Comparison of ENCODE assay signal across 15 cellular contexts in genomic region chr1:243416510-243416909, GRCh38.
A peak's percentile ranks its signal among the peaks of the same experiment; 100 is the strongest.
DNase-seq lines count a peak whose midpoint lies in the region; ATAC-seq, FAIRE-seq and TF ChIP-seq lines count a peak whose summit lies in the region.
"Had no signal": no experiment of that assay in that cellular context is flagged by ENCODE, and none has a peak within 500 bp of the region (broad histone marks: within the 10 kb centered on the region; RNA-seq: fewer than 3 reads in every experiment).

No MANE protein-coding gene starts in this region.

- H3K4me3 Mint-ChIP-seq in activated CD8-positive, alpha-beta T cell treated with anti-CD3 and anti-CD28 coated beads, Interleukin-2, amount 10 ng/mL, durations not matched to agents 7 days and 5 days: no peak overlapping the region

- DNase-seq in HepG2 (ENCODE audit: low spot score) (no peak), GF-D8 (lab: John Stamatoyannopoulos, UW) (no peak), D341Med (ENCODE audit: low spot score) (no peak), lower leg skin (ENCODE audit: low spot score in 2 of 2) (no peak), epidermal melanocyte (ENCODE audit: insufficient read length, low spot score) (no peak)
- DNase-seq in activated CD8-positive, alpha-beta T cell treated with anti-CD3 and anti-CD28 coated beads, Interleukin-2, amount 10 ng/mL, durations not matched to agents 7 days and 5 days: no peak
- DNase-seq: EL, RPMI8226, T1000 had no signal

- H3K9me3 Mint-ChIP-seq in activated CD8-positive, alpha-beta T cell treated with anti-CD3 and anti-CD28 coated beads, Interleukin-2, amount 10 ng/mL, durations not matched to agents 7 days and 5 days (ENCODE audit: insufficient read depth): no peaks in the 10 kb centered on the region

- H3K36me3 ChIP-seq in liver (ENCODE audit: control insufficient read depth in 4 of 4, insufficient read depth in 3 of 4, low read depth in 1 of 4, low read length in 3 of 4) (no peaks in the 10 kb centered on the region), HepG2 (replicated peaks in 1 of 2; ENCODE audit: control insufficient read depth in 1 of 2, insufficient read depth in 2 of 2, low read length in 2 of 2) (no peaks in the 10 kb centered on the region)

- H3K36me3 Mint-ChIP-seq in activated CD8-positive, alpha-beta T cell treated with anti-CD3 and anti-CD28 coated beads, Interleukin-2, amount 10 ng/mL, durations not matched to agents 7 days and 5 days (ENCODE audit: low read depth): peaks cover 6% of the 10 kb centered on the region

- H3K4me3 ChIP-seq in liver (ENCODE audit: low read depth in 1 of 3, low read length in 3 of 3) (no peak overlapping the region), HepG2 (replicated peaks in 1 of 3; ENCODE audit: insufficient read depth in 1 of 3, low read depth in 2 of 3, low read length in 3 of 3) (no peak overlapping the region), lower leg skin (ENCODE audit: low read depth, poor library complexity, severe bottlenecking) (no peak overlapping the region)
- H3K4me3 ChIP-seq: esophagus muscularis mucosa had no signal

- H3K27ac ChIP-seq in liver (ENCODE audit: low read depth in 1 of 2, low read length in 2 of 2): peak overlapping the region; percentile 27 to 65
- no peak overlapping the region for H3K27ac ChIP-seq in HepG2 (ENCODE audit: extremely low read length, insufficient read depth, low read length)
- H3K27ac ChIP-seq: esophagus muscularis mucosa, parathyroid adenoma had no signal

- H3K9me3 ChIP-seq in liver (ENCODE audit: control insufficient read depth in 4 of 4, low read length in 3 of 4) (no peaks in the 10 kb centered on the region), HepG2 (ENCODE audit: low read length) (no peaks in the 10 kb centered on the region)
- H3K9me3 ChIP-seq: esophagus muscularis mucosa had no signal

- H3K4me2 ChIP-seq in HepG2 (ENCODE audit: low read depth, low read length): no peak overlapping the region

- no peaks in the 10 kb centered on the region for H3K27me3 Mint-ChIP-seq in activated CD8-positive, alpha-beta T cell treated with anti-CD3 and anti-CD28 coated beads, Interleukin-2, amount 10 ng/mL, durations not matched to agents 7 days and 5 days (ENCODE audit: low read depth)

- H3K79me2 ChIP-seq in HepG2 (ENCODE audit: insufficient read depth, low read length): no peaks in the 10 kb centered on the region
- H3K79me2 ChIP-seq: parathyroid adenoma had no signal

- CTCF ChIA-PET in HepG2 (lab: Yijun Ruan, JAX; ENCODE audit: low intra/inter-chr PET ratio, low total read pairs): no interaction called here
- CTCF ChIA-PET in activated CD8-positive, alpha-beta T cell treated with anti-CD3 and anti-CD28 coated beads, Interleukin-2, amount 10 ng/mL, durations not matched to agents 7 days and 5 days (lab: Charles Lee): interaction anchor here (1.4 kb wide), 1 partner anchor 73 kb away, joined by 5 read pairs; no protein-coding TSS in a partner anchor

- no peak for TF ChIP-seq EP300 in HepG2 (IDR thresholded peaks at IDR 0.05; ENCODE audit: low read depth in 2 of 2, low read length in 2 of 2)
- no peak for TF ChIP-seq EP300 in HepG2 (CRISPR knock-in tag; IDR thresholded peaks at IDR 0.05; ENCODE audit: borderline replicate concordance)

- no TSS peak for BruUV-seq in HepG2 (replicated peaks; lab: Mats Ljungman, UMichigan)

- no peak for TF ChIP-seq POLR2A in HepG2 (IDR thresholded peaks at IDR 0.05; ENCODE audit: insufficient read depth in 1 of 2, low read depth in 2 of 2, low read length in 2 of 2)
- no peak for TF ChIP-seq POLR2A in lower leg skin (IDR thresholded peaks at IDR 0.05)

- no peaks in the 10 kb centered on the region for H3K27me3 ChIP-seq in liver (ENCODE audit: control insufficient read depth in 4 of 4, insufficient read depth in 4 of 4, low read length in 3 of 4)
- no peaks in the 10 kb centered on the region for H3K27me3 ChIP-seq in HepG2 (ENCODE audit: control insufficient read depth in 1 of 2, insufficient read depth in 2 of 2, low read length in 2 of 2)
- H3K27me3 ChIP-seq: esophagus muscularis mucosa had no signal

- peak overlapping the region; percentile 36 for H3K27ac Mint-ChIP-seq in activated CD8-positive, alpha-beta T cell treated with anti-CD3 and anti-CD28 coated beads, Interleukin-2, amount 10 ng/mL, durations not matched to agents 7 days and 5 days

- H4K20me1 ChIP-seq in HepG2 (ENCODE audit: insufficient read depth, low read length): no peaks in the 10 kb centered on the region

- no peak overlapping the region for H2AFZ ChIP-seq in HepG2 (ENCODE audit: low read length)
- H2AFZ ChIP-seq: parathyroid adenoma had no signal

- H3K4me1 ChIP-seq in liver (ENCODE audit: control insufficient read depth in 4 of 4, insufficient read depth in 4 of 4, low read length in 3 of 4) (peaks cover 4 to 36% (median 6%) of the 10 kb centered on the region in 4 donors), HepG2 (ENCODE audit: insufficient read depth, low read length) (no peaks in the 10 kb centered on the region)
- H3K4me1 ChIP-seq: parathyroid adenoma had no signal

- H3K9ac ChIP-seq in liver (ENCODE audit: low read depth in 1 of 2, low read length in 2 of 2): no peak overlapping the region
- no peak overlapping the region for H3K9ac ChIP-seq in HepG2 (ENCODE audit: insufficient read depth, low read depth, low read length)
- H3K9ac ChIP-seq: parathyroid adenoma had no signal

- TF ChIP-seq CTCF in liver (IDR thresholded peaks at IDR 0.05; ENCODE audit: low read depth, low read length, missing input control) (no peak), HepG2 (CRISPR knock-in tag; IDR thresholded peaks at IDR 0.05) (no peak), lower leg skin (IDR thresholded peaks at IDR 0.05) (no peak)

- no peak for FAIRE-seq in HepG2 (lab: Jason Lieb, UNC)
- FAIRE-seq: bronchial epithelial cell had no signal

- intact Hi-C loops in HepG2 (cut with micrococcal nuclease; ENCODE audit: unreplicated experiment) (no loop called here), lower leg skin (cut with DNase I; ENCODE audit: low total_unique reads) (no loop called here)

- TF ChIP-seq RAD21 in liver (IDR thresholded peaks at IDR 0.05) (no peak), HepG2 (CRISPR knock-in tag; IDR thresholded peaks at IDR 0.05) (no peak)

- ATAC-seq in HepG2 (no peak), HG02884 (IDR thresholded peaks at IDR 0.05; ENCODE audit: unreplicated experiment) (peak; percentile 79)
- ATAC-seq in activated CD8-positive, alpha-beta T cell treated with anti-CD3 and anti-CD28 coated beads, Interleukin-2, amount 10 ng/mL, durations not matched to agents 7 days and 5 days: peak; percentile 74
- ATAC-seq: HCT116 had no signal

- POLR2A ChIA-PET in HepG2 (lab: Yijun Ruan, JAX): no interaction called here
- POLR2A ChIA-PET in activated CD8-positive, alpha-beta T cell treated with anti-CD3 and anti-CD28 coated beads, Interleukin-2, amount 10 ng/mL, durations not matched to agents 7 days and 5 days (lab: Charles Lee): no interaction called here

- peaks cover 40% of the 10 kb centered on the region for H3K4me1 Mint-ChIP-seq in activated CD8-positive, alpha-beta T cell treated with anti-CD3 and anti-CD28 coated beads, Interleukin-2, amount 10 ng/mL, durations not matched to agents 7 days and 5 days (ENCODE audit: low read depth)

- in situ Hi-C loops in HepG2 (cut with HindIII; ENCODE audit: extremely low pct_ligation_motif_present, low pct_unique_long_range_greater_than_20kb): no loop called here

TF ChIP-seq in liver, 16 proteins besides CTCF, POLR2A, EP300 and RAD21 (continues in another document):
- TF ChIP-seq YY1 (IDR thresholded peaks at IDR 0.05): no peak
- TF ChIP-seq HNF4A (conservative IDR thresholded peaks at IDR 0.05): no peak
- no peak for TF ChIP-seq SP1 (IDR thresholded peaks at IDR 0.05)
- TF ChIP-seq NR2F2 (IDR thresholded peaks at IDR 0.05): no peak

TF ChIP-seq in HepG2, 621 proteins besides CTCF, POLR2A, EP300 and RAD21:
- TF ChIP-seq ZBTB39 (CRISPR knock-in tag; IDR thresholded peaks at IDR 0.05): no peak
- TF ChIP-seq ZNF652 (CRISPR knock-in tag; IDR thresholded peaks at IDR 0.05; ENCODE audit: borderline replicate concordance, low read depth): no peak
- no peak for TF ChIP-seq ZNF235 (CRISPR knock-in tag; IDR thresholded peaks at IDR 0.05; ENCODE audit: borderline replicate concordance)
- no peak for TF ChIP-seq FOXK2 (IDR thresholded peaks at IDR 0.05)
- no peak for TF ChIP-seq KDM4B (CRISPR knock-in tag; IDR thresholded peaks at IDR 0.05)
- TF ChIP-seq RBM39 (IDR thresholded peaks at IDR 0.05; ENCODE audit: low read depth, low read length, poor library complexity, severe bottlenecking): no peak
- no peak for TF ChIP-seq ZNF484 (CRISPR knock-in tag; IDR thresholded peaks at IDR 0.05; ENCODE audit: borderline replicate concordance, low read depth)
- TF ChIP-seq RBM22 (optimal IDR thresholded peaks at IDR 0.05; ENCODE audit: low read length): no peak
- TF ChIP-seq KMT2A (CRISPR knock-in tag; IDR thresholded peaks at IDR 0.05): no peak
- TF ChIP-seq ZBTB2 (CRISPR knock-in tag; IDR thresholded peaks at IDR 0.05; ENCODE audit: low read depth): no peak
